9 cellular contexts compared by ENCODE assay signal in genomic region chr15:69979269-69979668, GRCh38.
DNase-seq lines count a peak whose midpoint lies in the region; ATAC-seq, FAIRE-seq and TF ChIP-seq lines count a peak whose summit lies in the region.
"Had no signal": no experiment of that assay in that cellular context is flagged by ENCODE, and none has a peak within 500 bp of the region (broad histone marks: within the 10 kb centered on the region; RNA-seq: fewer than 3 reads in every experiment).

No MANE protein-coding gene starts in this region.

- ATAC-seq in HCT116 (peak; percentile 72), natural killer cell (no peak)

- H3K4me1 ChIP-seq in HCT116 (ENCODE audit: control insufficient read depth in 1 of 2, insufficient read depth in 2 of 2, low read length in 2 of 2) (peaks cover 0 to 14% of the 10 kb centered on the region in 2 experiments; a peak in 2 of 4 replicates), liver (ENCODE audit: control insufficient read depth in 4 of 4, insufficient read depth in 4 of 4, low read length in 3 of 4) (no peaks in the 10 kb centered on the region)

- H2AFZ ChIP-seq in HCT116 (ENCODE audit: low read depth, low read length, poor library complexity, severe bottlenecking) = no peak overlapping the region

- CTCF ChIA-PET in HCT116 (lab: Charles Lee) = no interaction called here

- H3K27me3 ChIP-seq in HCT116 (ENCODE audit: insufficient read depth, low read length) (peaks cover 42% of the 10 kb centered on the region), liver (ENCODE audit: control insufficient read depth in 4 of 4, insufficient read depth in 4 of 4, low read length in 3 of 4) (peaks cover 0 to 8% (median 6%) of the 10 kb centered on the region in 4 donors)

- H3K4me3 ChIP-seq in HCT116 (replicated peaks in 1 of 2; ENCODE audit: low read depth in 1 of 2, low read length in 2 of 2) = no peak overlapping the region
- no peak overlapping the region for H3K4me3 ChIP-seq in liver (ENCODE audit: low read depth in 1 of 3, low read length in 3 of 3)

- H3K27ac Mint-ChIP-seq in natural killer cell = no peak overlapping the region

- H3K9me2 ChIP-seq in HCT116 (ENCODE audit: insufficient read depth) = no peaks in the 10 kb centered on the region

- no peaks in the 10 kb centered on the region for H4K20me1 ChIP-seq in HCT116 (ENCODE audit: insufficient read depth)

- H3K9ac ChIP-seq in HCT116 (ENCODE audit: low read length) = no peak overlapping the region
- no peak overlapping the region for H3K9ac ChIP-seq in liver (ENCODE audit: low read depth in 1 of 2, low read length in 2 of 2)

- no peaks in the 10 kb centered on the region for H3K36me3 Mint-ChIP-seq in natural killer cell

- DNase-seq in GM18507 (ENCODE audit: extremely low spot score, insufficient read length, low read depth) (peak; percentile 53), HCT116 (ENCODE audit: low read depth, low spot score) (no peak), NCI-H524 treated with DMSO at 0.1 percent for 48 hours (lab: John Stamatoyannopoulos, UW) (peak; percentile 4), posterior cingulate gyrus (no peak), SIG-M5 treated with dmso at 0.1 percent for 504 hours (lab: John Stamatoyannopoulos, UW; ENCODE audit: unreplicated experiment) (no peak), natural killer cell (no peak), substantia nigra (lab: John Stamatoyannopoulos, UW) (no peak)

- POLR2A ChIA-PET in HCT116 (lab: Charles Lee) = no interaction called here

- no peak for TF ChIP-seq CTCF in HCT116 (IDR thresholded peaks at IDR 0.05 in 2 of 3, conservative IDR thresholded peaks at IDR 0.05 in 1 of 3; ENCODE audit: borderline replicate concordance in 1 of 3, insufficient read depth in 1 of 3, low read depth in 2 of 3, low read length in 2 of 3)
- peak; percentile 13 for TF ChIP-seq CTCF in liver (IDR thresholded peaks at IDR 0.05; ENCODE audit: low read depth, low read length, missing input control)
- TF ChIP-seq CTCF in natural killer cell (IDR thresholded peaks at IDR 0.05) = no peak

- H3K79me2 ChIP-seq in HCT116 (ENCODE audit: insufficient read depth, low read length) = no peaks in the 10 kb centered on the region

- peaks cover 43 to 64% of the 10 kb centered on the region in 2 donors for H3K27me3 Mint-ChIP-seq in natural killer cell (ENCODE audit: low read depth in 2 of 2)

- no peak for TF ChIP-seq POLR2A in HCT116 (IDR thresholded peaks at IDR 0.05; ENCODE audit: borderline replicate concordance, extremely low read depth, insufficient read depth, insufficient read length)

- no peak overlapping the region for H3K27ac ChIP-seq in HCT116 (ENCODE audit: low read depth, low read length)
- no peak overlapping the region for H3K27ac ChIP-seq in liver (ENCODE audit: low read depth in 1 of 2, low read length in 2 of 2)
- H3K27ac ChIP-seq in substantia nigra (ENCODE audit: low read depth, low read length, poor library complexity, severe bottlenecking) = no peak overlapping the region
- H3K27ac ChIP-seq: HL-60 had no signal

- intact Hi-C loops in HCT116 (cut with micrococcal nuclease) = no loop called here
- intact Hi-C loops in posterior cingulate gyrus (cut with DNase I) = no loop called here
- intact Hi-C loops in natural killer cell (cut with micrococcal nuclease) = no loop called here

- H3K36me3 ChIP-seq in HCT116 (ENCODE audit: control insufficient read depth in 1 of 2, insufficient read depth in 2 of 2, low read length in 2 of 2) (no peaks in the 10 kb centered on the region), liver (ENCODE audit: control insufficient read depth in 4 of 4, insufficient read depth in 3 of 4, low read depth in 1 of 4, low read length in 3 of 4) (no peaks in the 10 kb centered on the region)

- RAD21 ChIA-PET in HCT116 (lab: Charles Lee; ENCODE audit: low non-redundant PET in 1 of 2, low total read pairs in 2 of 2, uncharacterized antibody in 2 of 2, unreplicated experiment in 2 of 2) = no interaction called here

- peak; percentile 31; the same call in 1 of the 2 replicates for TF ChIP-seq RAD21 in HCT116 (IDR thresholded peaks at IDR 0.05; ENCODE audit: low read depth)
- peak; percentile 48 to 52 for TF ChIP-seq RAD21 in liver (IDR thresholded peaks at IDR 0.05)

- no peaks in the 10 kb centered on the region for H3K9me3 Mint-ChIP-seq in natural killer cell

- peak; percentile 83 for FAIRE-seq in GM18507 (lab: Jason Lieb, UNC)

- WGBS in liver = 30% methylated on average over 6 of the region's 6 CpGs

- H3K4me2 ChIP-seq in HCT116 (ENCODE audit: low read length) = no peak overlapping the region

- H3K4me1 Mint-ChIP-seq in natural killer cell = peaks cover 0 to 4% of the 10 kb centered on the region in 2 donors

- no TSS peak for BruUV-seq in HCT116 (replicated peaks; lab: Mats Ljungman, UMichigan)

- no peaks in the 10 kb centered on the region for H3K9me3 ChIP-seq in HCT116 (ENCODE audit: control insufficient read depth in 1 of 2, insufficient read depth in 1 of 2, low read depth in 1 of 2, low read length in 2 of 2)
- no peaks in the 10 kb centered on the region for H3K9me3 ChIP-seq in liver (ENCODE audit: control insufficient read depth in 4 of 4, low read length in 3 of 4)

- H3K4me3 Mint-ChIP-seq in natural killer cell = no peak overlapping the region

TF ChIP-seq in HCT116, 20 proteins besides CTCF, POLR2A, EP300 and RAD21 (continues in another document):
- TF ChIP-seq TCF7L2 (IDR thresholded peaks at IDR 0.05; ENCODE audit: borderline replicate concordance, extremely low read depth, insufficient read depth, insufficient read length) (no peak), CBX3 (IDR thresholded peaks at IDR 0.05; ENCODE audit: low read depth) (no peak), FOSL1 (IDR thresholded peaks at IDR 0.05; ENCODE audit: low read depth) (no peak), EZH2phosphoT487 (IDR thresholded peaks at IDR 0.05; ENCODE audit: borderline replicate concordance) (no peak), ZFX (IDR thresholded peaks at IDR 0.05) (no peak)
- TF ChIP-seq, protein P1, sequence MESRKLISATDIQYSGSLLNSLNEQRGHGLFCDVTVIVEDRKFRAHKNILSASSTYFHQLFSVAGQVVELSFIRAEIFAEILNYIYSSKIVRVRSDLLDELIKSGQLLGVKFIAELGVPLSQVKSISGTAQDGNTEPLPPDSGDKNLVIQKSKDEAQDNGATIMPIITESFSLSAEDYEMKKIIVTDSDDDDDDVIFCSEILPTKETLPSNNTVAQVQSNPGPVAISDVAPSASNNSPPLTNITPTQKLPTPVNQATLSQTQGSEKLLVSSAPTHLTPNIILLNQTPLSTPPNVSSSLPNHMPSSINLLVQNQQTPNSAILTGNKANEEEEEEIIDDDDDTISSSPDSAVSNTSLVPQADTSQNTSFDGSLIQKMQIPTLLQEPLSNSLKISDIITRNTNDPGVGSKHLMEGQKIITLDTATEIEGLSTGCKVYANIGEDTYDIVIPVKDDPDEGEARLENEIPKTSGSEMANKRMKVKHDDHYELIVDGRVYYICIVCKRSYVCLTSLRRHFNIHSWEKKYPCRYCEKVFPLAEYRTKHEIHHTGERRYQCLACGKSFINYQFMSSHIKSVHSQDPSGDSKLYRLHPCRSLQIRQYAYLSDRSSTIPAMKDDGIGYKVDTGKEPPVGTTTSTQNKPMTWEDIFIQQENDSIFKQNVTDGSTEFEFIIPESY (IDR thresholded peaks at IDR 0.05; ENCODE audit: extremely low read depth, insufficient replicate concordance, low read length) = no peak

TF ChIP-seq in liver, 16 proteins besides CTCF, POLR2A, EP300 and RAD21:
- TF ChIP-seq, protein P2, sequence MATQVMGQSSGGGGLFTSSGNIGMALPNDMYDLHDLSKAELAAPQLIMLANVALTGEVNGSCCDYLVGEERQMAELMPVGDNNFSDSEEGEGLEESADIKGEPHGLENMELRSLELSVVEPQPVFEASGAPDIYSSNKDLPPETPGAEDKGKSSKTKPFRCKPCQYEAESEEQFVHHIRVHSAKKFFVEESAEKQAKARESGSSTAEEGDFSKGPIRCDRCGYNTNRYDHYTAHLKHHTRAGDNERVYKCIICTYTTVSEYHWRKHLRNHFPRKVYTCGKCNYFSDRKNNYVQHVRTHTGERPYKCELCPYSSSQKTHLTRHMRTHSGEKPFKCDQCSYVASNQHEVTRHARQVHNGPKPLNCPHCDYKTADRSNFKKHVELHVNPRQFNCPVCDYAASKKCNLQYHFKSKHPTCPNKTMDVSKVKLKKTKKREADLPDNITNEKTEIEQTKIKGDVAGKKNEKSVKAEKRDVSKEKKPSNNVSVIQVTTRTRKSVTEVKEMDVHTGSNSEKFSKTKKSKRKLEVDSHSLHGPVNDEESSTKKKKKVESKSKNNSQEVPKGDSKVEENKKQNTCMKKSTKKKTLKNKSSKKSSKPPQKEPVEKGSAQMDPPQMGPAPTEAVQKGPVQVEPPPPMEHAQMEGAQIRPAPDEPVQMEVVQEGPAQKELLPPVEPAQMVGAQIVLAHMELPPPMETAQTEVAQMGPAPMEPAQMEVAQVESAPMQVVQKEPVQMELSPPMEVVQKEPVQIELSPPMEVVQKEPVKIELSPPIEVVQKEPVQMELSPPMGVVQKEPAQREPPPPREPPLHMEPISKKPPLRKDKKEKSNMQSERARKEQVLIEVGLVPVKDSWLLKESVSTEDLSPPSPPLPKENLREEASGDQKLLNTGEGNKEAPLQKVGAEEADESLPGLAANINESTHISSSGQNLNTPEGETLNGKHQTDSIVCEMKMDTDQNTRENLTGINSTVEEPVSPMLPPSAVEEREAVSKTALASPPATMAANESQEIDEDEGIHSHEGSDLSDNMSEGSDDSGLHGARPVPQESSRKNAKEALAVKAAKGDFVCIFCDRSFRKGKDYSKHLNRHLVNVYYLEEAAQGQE (IDR thresholded peaks at IDR 0.05) = no peak
- TF ChIP-seq GABPA (IDR thresholded peaks at IDR 0.05 in 1 of 2, conservative IDR thresholded peaks at IDR 0.05 in 1 of 2) = no peak
- no peak for TF ChIP-seq YY1 (IDR thresholded peaks at IDR 0.05)
- TF ChIP-seq FOXA2 (IDR thresholded peaks at IDR 0.05) = no peak
- TF ChIP-seq NR2F2 (IDR thresholded peaks at IDR 0.05) = no peak

Comparison
In these comparisons a context has a peak if more than half of its experiments do, and no peak if none do; other contexts are left out.
1. DNase-seq: peak in GM18507 (single experiment) and NCI-H524 treated with DMSO at 0.1 percent for 48 hours (single experiment); none in HCT116 (single experiment), posterior cingulate gyrus (0 of 10), SIG-M5 treated with dmso at 0.1 percent for 504 hours (single experiment), natural killer cell (single experiment) and substantia nigra (0 of 49).